32 cellular contexts compared by ENCODE assay signal in genomic region chr20:48893374-48893773, GRCh38.
"Had no signal": no experiment of that assay in that cellular context is flagged by ENCODE, and none has a peak within 500 bp of the region (broad histone marks: within the 10 kb centered on the region; RNA-seq: fewer than 3 reads in every experiment).

No MANE protein-coding gene starts in this region.

- H3K4me1 Mint-ChIP-seq: activated CD4-positive, alpha-beta memory T cell treated with anti-CD3 and anti-CD28 coated beads, Interleukin-2, amount 10 ng/mL, durations not matched to agents 7 days and 5 days; activated naive CD8-positive, alpha-beta T cell treated with anti-CD3 and anti-CD28 coated beads, Interleukin-2, amount 10 ng/mL, durations not matched to agents 7 days and 5 days; activated T-helper 17 cell treated with anti-CD3 and anti-CD28 coated beads, Interleukin-2, amount 50 U/mL, for 72 hours had no signal

- H3K4me1 ChIP-seq: ascending aorta, breast epithelium, colonic mucosa had no signal

- DNase-seq: activated B cell treated with CpG ODN at 0.5 μM for 24 hours; activated CD4-positive, alpha-beta memory T cell treated with anti-CD3 and anti-CD28 coated beads, Interleukin-2, amount 10 ng/mL, durations not matched to agents 7 days and 5 days; activated CD4-positive, alpha-beta T cell treated with anti-CD3 and anti-CD28 coated beads for 1 hour; activated CD4-positive, alpha-beta T cell treated with anti-CD3 and anti-CD28 coated beads for 4 hours; activated CD4-positive, alpha-beta T cell treated with anti-CD3 and anti-CD28 coated beads, Interleukin-2, amount 10 ng/mL, durations not matched to agents 7 days and 5 days; activated CD4-positive, alpha-beta T cell treated with anti-CD3 and anti-CD28 coated beads, Interleukin-2, amount 50 U/mL, for 4 hours; activated effector memory CD4-positive, alpha-beta T cell treated with Interleukin-2 at 50 U/mL for 16 hours; activated gamma-delta T cell treated with Interleukin-2 at 50 U/mL for 16 hours; activated naive CD4-positive, alpha-beta T cell treated with anti-CD3 and anti-CD28 coated beads for 36 hours; activated naive CD8-positive, alpha-beta T cell treated with anti-CD3 and anti-CD28 coated beads, Interleukin-2, amount 10 ng/mL, durations not matched to agents 7 days and 5 days; activated T-cell treated with anti-CD3 and anti-CD28 coated beads, Interleukin-2, amount 50 U/mL, for 4 hours; central memory CD4-positive, alpha-beta T cell; cerebellar nuclear complex; colonic mucosa; effector CD8-positive, alpha-beta T cell; esophagus squamous epithelium; foreskin melanocyte; head of caudate nucleus; T-helper 1 cell; T-helper 17 cell; T1000; WERI-Rb-1 had no signal

- H3K27ac Mint-ChIP-seq: activated B cell treated with CpG ODN at 0.5 μM for 24 hours; activated CD4-positive, alpha-beta memory T cell treated with anti-CD3 and anti-CD28 coated beads, Interleukin-2, amount 10 ng/mL, durations not matched to agents 7 days and 5 days; activated CD4-positive, alpha-beta T cell treated with anti-CD3 and anti-CD28 coated beads, Interleukin-2, amount 10 ng/mL, durations not matched to agents 7 days and 5 days; activated naive CD4-positive, alpha-beta T cell treated with anti-CD3 and anti-CD28 coated beads for 36 hours; activated naive CD4-positive, alpha-beta T cell treated with anti-CD3 and anti-CD28 coated beads, Interleukin-2, amount 50 U/mL, for 72 hours; activated naive CD8-positive, alpha-beta T cell treated with anti-CD3 and anti-CD28 coated beads, Interleukin-2, amount 10 ng/mL, durations not matched to agents 7 days and 5 days; activated T-helper 17 cell treated with anti-CD3 and anti-CD28 coated beads, Interleukin-2, amount 50 U/mL, for 72 hours; T-helper 17 cell; T-helper 2 cell treated with Interferon-gamma antibody and Interleukin-4, amounts not matched to agents 5 μg/mL and 100 μg/mL, for 36 hours had no signal

- H3K27ac ChIP-seq: ascending aorta, breast epithelium, cardiac muscle cell, colonic mucosa, epithelial cell of prostate, esophagus squamous epithelium, WERI-Rb-1 had no signal

- FAIRE-seq: endometrium, endothelial cell of umbilical vein had no signal

- H3K27me3 ChIP-seq: ascending aorta, breast epithelium, colonic mucosa had no signal

- H3K4me3 ChIP-seq: ascending aorta, breast epithelium, cardiac muscle cell, colonic mucosa, esophagus squamous epithelium had no signal

- H3K4me3 Mint-ChIP-seq: activated B cell treated with CpG ODN at 0.5 μM for 24 hours; activated CD4-positive, alpha-beta memory T cell treated with anti-CD3 and anti-CD28 coated beads, Interleukin-2, amount 10 ng/mL, durations not matched to agents 7 days and 5 days; activated CD4-positive, alpha-beta T cell treated with anti-CD3 and anti-CD28 coated beads, Interleukin-2, amount 10 ng/mL, durations not matched to agents 7 days and 5 days; activated naive CD4-positive, alpha-beta T cell treated with anti-CD3 and anti-CD28 coated beads for 36 hours; activated naive CD8-positive, alpha-beta T cell treated with anti-CD3 and anti-CD28 coated beads, Interleukin-2, amount 10 ng/mL, durations not matched to agents 7 days and 5 days; activated T-cell treated with anti-CD3 and anti-CD28 coated beads, Interleukin-2, amount 50 U/mL, for 4 hours; activated T-helper 17 cell treated with anti-CD3 and anti-CD28 coated beads, Interleukin-2, amount 50 U/mL, for 72 hours; brain; T-helper 17 cell; T-helper 2 cell treated with Interferon-gamma antibody and Interleukin-4, amounts not matched to agents 5 μg/mL and 100 μg/mL, for 36 hours had no signal

- H3K9me3 Mint-ChIP-seq: activated B cell treated with CpG ODN at 0.5 μM for 24 hours; activated CD4-positive, alpha-beta memory T cell treated with anti-CD3 and anti-CD28 coated beads, Interleukin-2, amount 10 ng/mL, durations not matched to agents 7 days and 5 days; activated CD4-positive, alpha-beta T cell treated with anti-CD3 and anti-CD28 coated beads, Interleukin-2, amount 10 ng/mL, durations not matched to agents 7 days and 5 days; activated naive CD4-positive, alpha-beta T cell treated with anti-CD3 and anti-CD28 coated beads for 36 hours; activated naive CD8-positive, alpha-beta T cell treated with anti-CD3 and anti-CD28 coated beads, Interleukin-2, amount 10 ng/mL, durations not matched to agents 7 days and 5 days; activated T-cell treated with anti-CD3 and anti-CD28 coated beads, Interleukin-2, amount 50 U/mL, for 4 hours; activated T-helper 17 cell treated with anti-CD3 and anti-CD28 coated beads, Interleukin-2, amount 50 U/mL, for 72 hours; T-helper 2 cell treated with Interferon-gamma antibody and Interleukin-4, amounts not matched to agents 5 μg/mL and 100 μg/mL, for 36 hours had no signal

- H3K9me3 ChIP-seq: ascending aorta, breast epithelium, colonic mucosa, esophagus squamous epithelium had no signal

- ATAC-seq: activated naive CD4-positive, alpha-beta T cell treated with anti-CD3 and anti-CD28 coated beads, Interleukin-2, amount 50 U/mL, for 72 hours; activated T-cell treated with anti-CD3 and anti-CD28 coated beads, Interleukin-2, amount 50 U/mL, for 4 hours; activated T-helper 17 cell treated with anti-CD3 and anti-CD28 coated beads, Interleukin-2, amount 50 U/mL, for 72 hours; T-helper 17 cell had no signal

- H3K27me3 Mint-ChIP-seq: activated B cell treated with CpG ODN at 0.5 μM for 24 hours; activated T-helper 17 cell treated with anti-CD3 and anti-CD28 coated beads, Interleukin-2, amount 50 U/mL, for 72 hours had no signal

- H3K36me3 ChIP-seq: ascending aorta, breast epithelium, cardiac muscle cell, colonic mucosa, esophagus squamous epithelium, WERI-Rb-1 had no signal

- H3K36me3 Mint-ChIP-seq: activated naive CD4-positive, alpha-beta T cell treated with anti-CD3 and anti-CD28 coated beads, Interleukin-2, amount 50 U/mL, for 72 hours; activated naive CD8-positive, alpha-beta T cell treated with anti-CD3 and anti-CD28 coated beads, Interleukin-2, amount 10 ng/mL, durations not matched to agents 7 days and 5 days; brain had no signal
